In the genomic region with DNA sequence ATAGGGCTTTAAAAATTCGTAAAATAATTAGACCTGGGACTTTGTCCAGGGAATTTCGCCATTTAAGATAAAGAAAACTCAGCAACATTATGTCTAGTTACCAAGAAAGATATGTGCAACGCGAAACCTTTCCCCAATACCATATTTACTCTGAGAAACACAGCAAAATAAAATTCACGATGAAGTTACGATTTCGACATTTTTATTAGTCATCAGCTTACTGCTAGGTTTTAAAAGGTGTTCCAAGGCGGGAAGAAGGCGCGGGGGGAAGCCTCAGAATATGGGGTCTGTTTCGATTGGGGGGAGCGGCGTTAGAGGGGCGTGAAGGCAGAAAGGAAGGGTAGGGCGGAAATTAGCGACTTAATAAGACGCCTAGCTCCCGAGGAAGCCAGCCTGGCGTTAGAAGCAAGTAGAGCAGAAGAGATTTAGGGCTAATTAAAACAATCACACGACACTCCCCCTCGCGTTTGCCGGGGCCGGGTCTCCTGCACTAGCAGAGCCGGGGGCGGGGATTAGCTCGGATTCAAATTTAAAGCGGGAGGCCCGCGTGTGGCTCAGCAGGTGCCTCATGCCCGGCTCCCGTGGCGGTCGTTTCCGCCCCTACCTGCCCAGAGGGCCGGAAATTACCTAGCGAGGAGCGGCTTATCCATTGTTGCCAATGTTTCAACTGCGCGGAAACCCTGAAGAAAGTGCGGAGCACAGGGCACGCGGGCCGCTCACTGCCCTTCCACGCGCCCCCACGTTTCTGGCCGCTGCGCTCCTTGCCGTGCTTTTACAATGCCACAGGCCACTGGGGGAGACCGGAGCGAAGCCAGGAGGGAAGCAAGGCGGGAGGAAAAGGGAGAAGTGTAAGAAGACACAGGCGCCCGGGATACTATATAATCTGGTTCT, we compare ENCODE assay signal across 1 cellular context.
A peak's percentile ranks its signal among the peaks of the same experiment; 100 is the strongest.
TF ChIP-seq lines count a peak whose summit lies in the region.

No MANE protein-coding gene starts in this region.

TF ChIP-seq in K562, 482 proteins besides CTCF, POLR2A, EP300 and RAD21 (continued from another document and continues in another):
- TF ChIP-seq GTF3C2 (IDR thresholded peaks at IDR 0.05; ENCODE audit: borderline replicate concordance, extremely low read depth, insufficient read length) (no peak), MBD2 (IDR thresholded peaks at IDR 0.05; ENCODE audit: borderline replicate concordance, low read depth) (peak; percentile 40), TAF1 (IDR thresholded peaks at IDR 0.05; ENCODE audit: control insufficient read depth, extremely low read depth, insufficient read depth, low read length, severe bottlenecking) (peak; percentile 61), EZH2 (IDR thresholded peaks at IDR 0.05; ENCODE audit: borderline replicate concordance, low read depth, low read length) (no peak), IRF9 (tag; IDR thresholded peaks at IDR 0.05) (no peak), ERF (CRISPR knock-in tag; IDR thresholded peaks at IDR 0.05) (peak; percentile 90; the same call in 1 of the 2 replicates), DMBX1 (CRISPR knock-in tag; IDR thresholded peaks at IDR 0.05; ENCODE audit: borderline replicate concordance) (0 out of 2 replicates have a peak, but pooled peaks have one; percentile 35), PATZ1 (CRISPR knock-in tag; IDR thresholded peaks at IDR 0.05; ENCODE audit: borderline replicate concordance) (no peak), NCOA4 (IDR thresholded peaks at IDR 0.05; ENCODE audit: partially characterized antibody) (no peak), THRAP3 (IDR thresholded peaks at IDR 0.05; ENCODE audit: borderline replicate concordance) (no peak), NBN (IDR thresholded peaks at IDR 0.05; ENCODE audit: low read depth) (no peak; the same call in none of the 2 replicates), XRCC4 (IDR thresholded peaks at IDR 0.05; ENCODE audit: extremely low read depth, insufficient read depth, insufficient read length) (no peak), E2F8 (IDR thresholded peaks at IDR 0.05; ENCODE audit: low read depth, partially characterized antibody) (peak; percentile 69), CREB3L1 (IDR thresholded peaks at IDR 0.05; ENCODE audit: borderline replicate concordance, low read depth) (peak; percentile 79), HNRNPUL1 (IDR thresholded peaks at IDR 0.05; ENCODE audit: low read length) (no peak), ZNF507 (tag; conservative IDR thresholded peaks at IDR 0.05) (no peak), BDP1 (IDR thresholded peaks at IDR 0.05; ENCODE audit: insufficient read depth, insufficient read length) (no peak), RHOXF2B (CRISPR knock-in tag; conservative IDR thresholded peaks at IDR 0.05) (no peak; the same call in 1 of the 2 replicates), ZNF518B (CRISPR knock-in tag; IDR thresholded peaks at IDR 0.05) (no peak)
- TF ChIP-seq, protein P1, sequence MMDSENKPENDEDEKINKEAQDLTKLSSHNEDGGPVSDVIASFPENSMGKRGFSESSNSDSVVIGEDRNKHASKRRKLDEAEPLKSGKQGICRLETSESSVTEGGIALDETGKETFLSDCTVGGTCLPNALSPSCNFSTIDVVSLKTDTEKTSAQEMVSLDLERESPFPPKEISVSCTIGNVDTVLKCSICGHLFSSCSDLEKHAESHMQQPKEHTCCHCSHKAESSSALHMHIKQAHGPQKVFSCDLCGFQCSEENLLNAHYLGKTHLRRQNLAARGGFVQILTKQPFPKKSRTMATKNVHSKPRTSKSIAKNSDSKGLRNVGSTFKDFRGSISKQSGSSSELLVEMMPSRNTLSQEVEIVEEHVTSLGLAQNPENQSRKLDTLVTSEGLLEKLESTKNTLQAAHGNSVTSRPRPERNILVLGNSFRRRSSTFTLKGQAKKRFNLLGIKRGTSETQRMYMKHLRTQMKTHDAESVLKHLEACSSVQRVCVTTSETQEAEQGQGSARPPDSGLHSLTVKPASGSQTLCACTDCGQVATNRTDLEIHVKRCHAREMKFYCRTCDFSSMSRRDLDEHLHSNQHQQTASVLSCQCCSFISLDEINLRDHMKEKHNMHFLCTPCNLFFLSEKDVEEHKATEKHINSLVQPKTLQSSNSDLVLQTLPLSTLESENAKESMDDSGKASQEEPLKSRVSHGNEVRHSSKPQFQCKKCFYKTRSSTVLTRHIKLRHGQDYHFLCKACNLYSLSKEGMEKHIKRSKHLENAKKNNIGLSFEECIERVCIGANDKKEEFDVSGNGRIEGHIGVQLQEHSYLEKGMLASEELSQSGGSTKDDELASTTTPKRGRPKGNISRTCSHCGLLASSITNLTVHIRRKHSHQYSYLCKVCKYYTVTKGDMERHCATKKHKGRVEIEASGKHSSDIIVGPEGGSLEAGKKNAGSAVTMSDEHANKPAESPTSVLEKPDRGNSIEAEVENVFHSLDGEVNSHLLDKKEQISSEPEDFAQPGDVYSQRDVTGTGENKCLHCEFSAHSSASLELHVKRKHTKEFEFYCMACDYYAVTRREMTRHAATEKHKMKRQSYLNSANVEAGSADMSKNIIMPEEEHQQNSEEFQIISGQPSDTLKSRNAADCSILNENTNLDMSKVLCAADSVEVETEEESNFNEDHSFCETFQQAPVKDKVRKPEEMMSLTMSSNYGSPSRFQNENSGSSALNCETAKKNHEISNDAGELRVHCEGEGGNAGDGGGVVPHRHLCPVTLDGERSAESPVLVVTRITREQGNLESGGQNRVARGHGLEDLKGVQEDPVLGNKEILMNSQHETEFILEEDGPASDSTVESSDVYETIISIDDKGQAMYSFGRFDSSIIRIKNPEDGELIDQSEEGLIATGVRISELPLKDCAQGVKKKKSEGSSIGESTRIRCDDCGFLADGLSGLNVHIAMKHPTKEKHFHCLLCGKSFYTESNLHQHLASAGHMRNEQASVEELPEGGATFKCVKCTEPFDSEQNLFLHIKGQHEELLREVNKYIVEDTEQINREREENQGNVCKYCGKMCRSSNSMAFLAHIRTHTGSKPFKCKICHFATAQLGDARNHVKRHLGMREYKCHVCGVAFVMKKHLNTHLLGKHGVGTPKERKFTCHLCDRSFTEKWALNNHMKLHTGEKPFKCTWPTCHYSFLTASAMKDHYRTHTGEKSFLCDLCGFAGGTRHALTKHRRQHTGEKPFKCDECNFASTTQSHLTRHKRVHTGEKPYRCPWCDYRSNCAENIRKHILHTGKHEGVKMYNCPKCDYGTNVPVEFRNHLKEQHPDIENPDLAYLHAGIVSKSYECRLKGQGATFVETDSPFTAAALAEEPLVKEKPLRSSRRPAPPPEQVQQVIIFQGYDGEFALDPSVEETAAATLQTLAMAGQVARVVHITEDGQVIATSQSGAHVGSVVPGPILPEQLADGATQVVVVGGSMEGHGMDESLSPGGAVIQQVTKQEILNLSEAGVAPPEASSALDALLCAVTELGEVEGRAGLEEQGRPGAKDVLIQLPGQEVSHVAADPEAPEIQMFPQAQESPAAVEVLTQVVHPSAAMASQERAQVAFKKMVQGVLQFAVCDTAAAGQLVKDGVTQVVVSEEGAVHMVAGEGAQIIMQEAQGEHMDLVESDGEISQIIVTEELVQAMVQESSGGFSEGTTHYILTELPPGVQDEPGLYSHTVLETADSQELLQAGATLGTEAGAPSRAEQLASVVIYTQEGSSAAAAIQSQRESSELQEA (IDR thresholded peaks at IDR 0.05; ENCODE audit: low read depth), result no peak
- TF ChIP-seq, protein P2, sequence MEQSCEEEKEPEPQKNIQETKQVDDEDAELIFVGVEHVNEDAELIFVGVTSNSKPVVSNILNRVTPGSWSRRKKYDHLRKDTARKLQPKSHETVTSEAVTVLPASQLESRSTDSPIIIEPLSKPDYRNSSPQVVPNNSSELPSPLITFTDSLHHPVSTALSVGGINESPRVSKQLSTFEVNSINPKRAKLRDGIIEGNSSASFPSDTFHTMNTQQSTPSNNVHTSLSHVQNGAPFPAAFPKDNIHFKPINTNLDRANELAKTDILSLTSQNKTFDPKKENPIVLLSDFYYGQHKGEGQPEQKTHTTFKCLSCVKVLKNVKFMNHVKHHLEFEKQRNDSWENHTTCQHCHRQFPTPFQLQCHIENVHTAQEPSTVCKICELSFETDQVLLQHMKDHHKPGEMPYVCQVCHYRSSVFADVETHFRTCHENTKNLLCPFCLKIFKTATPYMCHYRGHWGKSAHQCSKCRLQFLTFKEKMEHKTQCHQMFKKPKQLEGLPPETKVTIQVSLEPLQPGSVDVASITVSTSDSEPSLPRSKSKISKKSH (CRISPR knock-in tag; IDR thresholded peaks at IDR 0.05), result no peak
